ENCODE assay signal across 1 cellular context in genomic region chr11:124584681-124585372, GRCh38.
TF ChIP-seq lines count a peak whose summit lies in the region.

No MANE protein-coding gene starts in this region.

TF ChIP-seq in GM23338, 12 proteins besides CTCF, POLR2A, EP300 and RAD21 (continued from another document):
- TF ChIP-seq, protein P1, sequence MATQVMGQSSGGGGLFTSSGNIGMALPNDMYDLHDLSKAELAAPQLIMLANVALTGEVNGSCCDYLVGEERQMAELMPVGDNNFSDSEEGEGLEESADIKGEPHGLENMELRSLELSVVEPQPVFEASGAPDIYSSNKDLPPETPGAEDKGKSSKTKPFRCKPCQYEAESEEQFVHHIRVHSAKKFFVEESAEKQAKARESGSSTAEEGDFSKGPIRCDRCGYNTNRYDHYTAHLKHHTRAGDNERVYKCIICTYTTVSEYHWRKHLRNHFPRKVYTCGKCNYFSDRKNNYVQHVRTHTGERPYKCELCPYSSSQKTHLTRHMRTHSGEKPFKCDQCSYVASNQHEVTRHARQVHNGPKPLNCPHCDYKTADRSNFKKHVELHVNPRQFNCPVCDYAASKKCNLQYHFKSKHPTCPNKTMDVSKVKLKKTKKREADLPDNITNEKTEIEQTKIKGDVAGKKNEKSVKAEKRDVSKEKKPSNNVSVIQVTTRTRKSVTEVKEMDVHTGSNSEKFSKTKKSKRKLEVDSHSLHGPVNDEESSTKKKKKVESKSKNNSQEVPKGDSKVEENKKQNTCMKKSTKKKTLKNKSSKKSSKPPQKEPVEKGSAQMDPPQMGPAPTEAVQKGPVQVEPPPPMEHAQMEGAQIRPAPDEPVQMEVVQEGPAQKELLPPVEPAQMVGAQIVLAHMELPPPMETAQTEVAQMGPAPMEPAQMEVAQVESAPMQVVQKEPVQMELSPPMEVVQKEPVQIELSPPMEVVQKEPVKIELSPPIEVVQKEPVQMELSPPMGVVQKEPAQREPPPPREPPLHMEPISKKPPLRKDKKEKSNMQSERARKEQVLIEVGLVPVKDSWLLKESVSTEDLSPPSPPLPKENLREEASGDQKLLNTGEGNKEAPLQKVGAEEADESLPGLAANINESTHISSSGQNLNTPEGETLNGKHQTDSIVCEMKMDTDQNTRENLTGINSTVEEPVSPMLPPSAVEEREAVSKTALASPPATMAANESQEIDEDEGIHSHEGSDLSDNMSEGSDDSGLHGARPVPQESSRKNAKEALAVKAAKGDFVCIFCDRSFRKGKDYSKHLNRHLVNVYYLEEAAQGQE (IDR thresholded peaks at IDR 0.05; ENCODE audit: unreplicated experiment), result no peak
- TF ChIP-seq ZNF331 (CRISPR knock-in tag; IDR thresholded peaks at IDR 0.05; ENCODE audit: low read depth) (no peak), POLR2AphosphoS5 (IDR thresholded peaks at IDR 0.05; ENCODE audit: low read depth) (no peak), EZH2phosphoT487 (IDR thresholded peaks at IDR 0.05; ENCODE audit: unreplicated experiment) (no peak), STAT1 (IDR thresholded peaks at IDR 0.05; ENCODE audit: unreplicated experiment) (no peak), JUNB (IDR thresholded peaks at IDR 0.05; ENCODE audit: unreplicated experiment) (no peak), CREB1 (CRISPR knock-in tag; IDR thresholded peaks at IDR 0.05; ENCODE audit: low read depth) (no peak)
- TF ChIP-seq, protein P2, sequence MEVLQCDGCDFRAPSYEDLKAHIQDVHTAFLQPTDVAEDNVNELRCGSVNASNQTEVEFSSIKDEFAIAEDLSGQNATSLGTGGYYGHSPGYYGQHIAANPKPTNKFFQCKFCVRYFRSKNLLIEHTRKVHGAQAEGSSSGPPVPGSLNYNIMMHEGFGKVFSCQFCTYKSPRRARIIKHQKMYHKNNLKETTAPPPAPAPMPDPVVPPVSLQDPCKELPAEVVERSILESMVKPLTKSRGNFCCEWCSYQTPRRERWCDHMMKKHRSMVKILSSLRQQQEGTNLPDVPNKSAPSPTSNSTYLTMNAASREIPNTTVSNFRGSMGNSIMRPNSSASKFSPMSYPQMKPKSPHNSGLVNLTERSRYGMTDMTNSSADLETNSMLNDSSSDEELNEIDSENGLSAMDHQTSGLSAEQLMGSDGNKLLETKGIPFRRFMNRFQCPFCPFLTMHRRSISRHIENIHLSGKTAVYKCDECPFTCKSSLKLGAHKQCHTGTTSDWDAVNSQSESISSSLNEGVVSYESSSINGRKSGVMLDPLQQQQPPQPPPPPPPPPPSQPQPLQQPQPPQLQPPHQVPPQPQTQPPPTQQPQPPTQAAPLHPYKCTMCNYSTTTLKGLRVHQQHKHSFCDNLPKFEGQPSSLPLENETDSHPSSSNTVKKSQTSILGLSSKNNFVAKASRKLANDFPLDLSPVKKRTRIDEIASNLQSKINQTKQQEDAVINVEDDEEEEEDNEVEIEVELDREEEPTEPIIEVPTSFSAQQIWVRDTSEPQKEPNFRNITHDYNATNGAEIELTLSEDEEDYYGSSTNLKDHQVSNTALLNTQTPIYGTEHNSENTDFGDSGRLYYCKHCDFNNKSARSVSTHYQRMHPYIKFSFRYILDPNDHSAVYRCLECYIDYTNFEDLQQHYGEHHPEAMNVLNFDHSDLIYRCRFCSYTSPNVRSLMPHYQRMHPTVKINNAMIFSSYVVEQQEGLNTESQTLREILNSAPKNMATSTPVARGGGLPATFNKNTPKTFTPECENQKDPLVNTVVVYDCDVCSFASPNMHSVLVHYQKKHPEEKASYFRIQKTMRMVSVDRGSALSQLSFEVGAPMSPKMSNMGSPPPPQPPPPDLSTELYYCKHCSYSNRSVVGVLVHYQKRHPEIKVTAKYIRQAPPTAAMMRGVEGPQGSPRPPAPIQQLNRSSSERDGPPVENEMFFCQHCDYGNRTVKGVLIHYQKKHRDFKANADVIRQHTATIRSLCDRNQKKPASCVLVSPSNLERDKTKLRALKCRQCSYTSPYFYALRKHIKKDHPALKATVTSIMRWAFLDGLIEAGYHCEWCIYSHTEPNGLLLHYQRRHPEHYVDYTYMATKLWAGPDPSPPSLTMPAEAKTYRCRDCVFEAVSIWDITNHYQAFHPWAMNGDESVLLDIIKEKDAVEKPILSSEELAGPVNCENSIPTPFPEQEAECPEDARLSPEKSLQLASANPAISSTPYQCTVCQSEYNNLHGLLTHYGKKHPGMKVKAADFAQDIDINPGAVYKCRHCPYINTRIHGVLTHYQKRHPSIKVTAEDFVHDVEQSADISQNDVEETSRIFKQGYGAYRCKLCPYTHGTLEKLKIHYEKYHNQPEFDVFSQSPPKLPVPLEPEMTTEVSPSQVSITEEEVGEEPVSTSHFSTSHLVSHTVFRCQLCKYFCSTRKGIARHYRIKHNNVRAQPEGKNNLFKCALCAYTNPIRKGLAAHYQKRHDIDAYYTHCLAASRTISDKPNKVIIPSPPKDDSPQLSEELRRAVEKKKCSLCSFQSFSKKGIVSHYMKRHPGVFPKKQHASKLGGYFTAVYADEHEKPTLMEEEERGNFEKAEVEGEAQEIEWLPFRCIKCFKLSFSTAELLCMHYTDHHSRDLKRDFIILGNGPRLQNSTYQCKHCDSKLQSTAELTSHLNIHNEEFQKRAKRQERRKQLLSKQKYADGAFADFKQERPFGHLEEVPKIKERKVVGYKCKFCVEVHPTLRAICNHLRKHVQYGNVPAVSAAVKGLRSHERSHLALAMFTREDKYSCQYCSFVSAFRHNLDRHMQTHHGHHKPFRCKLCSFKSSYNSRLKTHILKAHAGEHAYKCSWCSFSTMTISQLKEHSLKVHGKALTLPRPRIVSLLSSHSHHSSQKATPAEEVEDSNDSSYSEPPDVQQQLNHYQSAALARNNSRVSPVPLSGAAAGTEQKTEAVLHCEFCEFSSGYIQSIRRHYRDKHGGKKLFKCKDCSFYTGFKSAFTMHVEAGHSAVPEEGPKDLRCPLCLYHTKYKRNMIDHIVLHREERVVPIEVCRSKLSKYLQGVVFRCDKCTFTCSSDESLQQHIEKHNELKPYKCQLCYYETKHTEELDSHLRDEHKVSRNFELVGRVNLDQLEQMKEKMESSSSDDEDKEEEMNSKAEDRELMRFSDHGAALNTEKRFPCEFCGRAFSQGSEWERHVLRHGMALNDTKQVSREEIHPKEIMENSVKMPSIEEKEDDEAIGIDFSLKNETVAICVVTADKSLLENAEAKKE (CRISPR knock-in tag; IDR thresholded peaks at IDR 0.05), result no peak
TF ChIP-seq in GM23338: peak in this region for 0.
